Comparison of ENCODE assay signal across 13 cellular contexts in genomic region chr14:101359221-101360044, GRCh38.
DNase-seq lines count a peak whose midpoint lies in the region; ATAC-seq and TF ChIP-seq lines count a peak whose summit lies in the region.
"Had no signal": no experiment of that assay in that cellular context is flagged by ENCODE, and none has a peak within 500 bp of the region (broad histone marks: within the 10 kb centered on the region; RNA-seq: fewer than 3 reads in every experiment).

No MANE protein-coding gene starts in this region.

- peaks cover 58% of the 10 kb centered on the region for H3K27me3 Mint-ChIP-seq in stimulated activated naive CD8-positive, alpha-beta T cell treated with anti-CD3 and anti-CD28 coated beads, Interleukin-15, amount 100 ng/mL, for 72 hours
- peaks cover 33% of the 10 kb centered on the region for H3K27me3 Mint-ChIP-seq in activated naive CD4-positive, alpha-beta T cell treated with anti-CD3 and anti-CD28 coated beads, Interleukin-2, amount 10 ng/mL, durations not matched to agents 7 days and 5 days

- no peaks in the 10 kb centered on the region for H3K36me3 ChIP-seq in OCI-LY1 (ENCODE audit: insufficient read depth, low read length)
- no peaks in the 10 kb centered on the region for H3K36me3 ChIP-seq in mucosa of descending colon (ENCODE audit: low read depth)
- H3K36me3 ChIP-seq in tibial artery, result no peaks in the 10 kb centered on the region
- H3K36me3 ChIP-seq: SJSA1 had no signal

- H3K9me3 ChIP-seq in OCI-LY1 (ENCODE audit: low read length), result no peaks in the 10 kb centered on the region
- H3K9me3 ChIP-seq in mucosa of descending colon, result no peaks in the 10 kb centered on the region
- H3K9me3 ChIP-seq in tibial artery, result peaks cover 0 to 5% (median 0%) of the 10 kb centered on the region in 3 donors
- H3K9me3 ChIP-seq: SJSA1 had no signal

- H2AFZ ChIP-seq in OCI-LY1 (ENCODE audit: low read length), result no peak overlapping the region

- H3K9ac ChIP-seq in OCI-LY1 (ENCODE audit: low read length), result no peak overlapping the region

- H3K4me1 ChIP-seq in OCI-LY1 (ENCODE audit: insufficient read depth, low read length, severe bottlenecking), result peaks cover 24% of the 10 kb centered on the region
- H3K4me1 ChIP-seq in mucosa of descending colon (ENCODE audit: low read depth), result no peaks in the 10 kb centered on the region
- H3K4me1 ChIP-seq in tibial artery, result peaks cover 0 to 10% (median 9%) of the 10 kb centered on the region in 4 donors
- H3K4me1 ChIP-seq: SJSA1 had no signal

- no peaks in the 10 kb centered on the region for H4K20me1 ChIP-seq in OCI-LY1 (ENCODE audit: insufficient read depth, low read length)

- H3K27ac Mint-ChIP-seq in stimulated activated naive CD8-positive, alpha-beta T cell treated with anti-CD3 and anti-CD28 coated beads, Interleukin-15, amount 100 ng/mL, for 72 hours, result no peak overlapping the region
- H3K27ac Mint-ChIP-seq in activated naive CD4-positive, alpha-beta T cell treated with anti-CD3 and anti-CD28 coated beads, Interleukin-2, amount 10 ng/mL, durations not matched to agents 7 days and 5 days, result no peak overlapping the region
- H3K27ac Mint-ChIP-seq: activated CD8-positive, alpha-beta T cell treated with anti-CD3 and anti-CD28 coated beads for 36 hours had no signal

- peak; percentile 73 for DNase-seq in coronary artery (ENCODE audit: low spot score)
- DNase-seq in mucosa of descending colon, result peak in 1 of 3 donors; percentile 41
- peak; percentile 84 to 88 for DNase-seq in tibial artery
- no peak for DNase-seq in ecto neural progenitor cell (ENCODE audit: low spot score)
- no peak for DNase-seq in GM10266 (ENCODE audit: extremely low spot score)
- no peak for DNase-seq in stimulated activated naive CD8-positive, alpha-beta T cell treated with anti-CD3 and anti-CD28 coated beads, Interleukin-15, amount 100 ng/mL, for 72 hours
- DNase-seq in activated naive CD4-positive, alpha-beta T cell treated with anti-CD3 and anti-CD28 coated beads, Interleukin-2, amount 10 ng/mL, durations not matched to agents 7 days and 5 days, result no peak
- DNase-seq: activated CD8-positive, alpha-beta T cell treated with anti-CD3 and anti-CD28 coated beads for 36 hours; EL; NCI-H2029 treated with DMSO at 0.1 percent for 48 hours; occipital lobe had no signal

- no peaks in the 10 kb centered on the region for H3K36me3 Mint-ChIP-seq in activated naive CD4-positive, alpha-beta T cell treated with anti-CD3 and anti-CD28 coated beads, Interleukin-2, amount 10 ng/mL, durations not matched to agents 7 days and 5 days

- H3K9me2 ChIP-seq in OCI-LY1 (ENCODE audit: low read depth, low read length), result no peaks in the 10 kb centered on the region

- peaks cover 3 to 15% of the 10 kb centered on the region in 2 donors for H3K9me3 Mint-ChIP-seq in stimulated activated naive CD8-positive, alpha-beta T cell treated with anti-CD3 and anti-CD28 coated beads, Interleukin-15, amount 100 ng/mL, for 72 hours
- peaks cover 15% of the 10 kb centered on the region for H3K9me3 Mint-ChIP-seq in activated naive CD4-positive, alpha-beta T cell treated with anti-CD3 and anti-CD28 coated beads, Interleukin-2, amount 10 ng/mL, durations not matched to agents 7 days and 5 days
- H3K9me3 Mint-ChIP-seq: activated CD8-positive, alpha-beta T cell treated with anti-CD3 and anti-CD28 coated beads for 36 hours had no signal

- H3F3A ChIP-seq in OCI-LY1 (ENCODE audit: insufficient read depth, low read length), result no peaks in the 10 kb centered on the region

- intact Hi-C loops in mucosa of descending colon (cut with DNase I, micrococcal nuclease), result no loop called here
- intact Hi-C loops in tibial artery (cut with DNase I; ENCODE audit: low total_unique reads), result no loop called here

- CTCF ChIA-PET in activated naive CD4-positive, alpha-beta T cell treated with anti-CD3 and anti-CD28 coated beads, Interleukin-2, amount 10 ng/mL, durations not matched to agents 7 days and 5 days (lab: Charles Lee), result no interaction called here

- no peak overlapping the region for H3K4me3 Mint-ChIP-seq in stimulated activated naive CD8-positive, alpha-beta T cell treated with anti-CD3 and anti-CD28 coated beads, Interleukin-15, amount 100 ng/mL, for 72 hours
- H3K4me3 Mint-ChIP-seq in activated naive CD4-positive, alpha-beta T cell treated with anti-CD3 and anti-CD28 coated beads, Interleukin-2, amount 10 ng/mL, durations not matched to agents 7 days and 5 days, result no peak overlapping the region
- H3K4me3 Mint-ChIP-seq: activated CD8-positive, alpha-beta T cell treated with anti-CD3 and anti-CD28 coated beads for 36 hours had no signal

- ATAC-seq in mucosa of descending colon, result peak; percentile 27
- no peak for ATAC-seq in stimulated activated naive CD8-positive, alpha-beta T cell treated with anti-CD3 and anti-CD28 coated beads, Interleukin-15, amount 100 ng/mL, for 72 hours
- ATAC-seq: activated CD8-positive, alpha-beta T cell treated with anti-CD3 and anti-CD28 coated beads for 36 hours had no signal

- TF ChIP-seq CTCF in OCI-LY1 (IDR thresholded peaks at IDR 0.05; ENCODE audit: low read length) (no peak), coronary artery (IDR thresholded peaks at IDR 0.05) (no peak), mucosa of descending colon (IDR thresholded peaks at IDR 0.05) (no peak), tibial artery (IDR thresholded peaks at IDR 0.05) (no peak), GM10266 (IDR thresholded peaks at IDR 0.05; ENCODE audit: control insufficient read depth, insufficient read depth, low read depth, missing control alignments) (no peak)

- H3K4me3 ChIP-seq in OCI-LY1 (ENCODE audit: low read depth, low read length, poor library complexity, severe bottlenecking) (no peak overlapping the region), coronary artery (peak overlapping the region; percentile 28), mucosa of descending colon (no peak overlapping the region), tibial artery (no peak overlapping the region)
- H3K4me3 ChIP-seq: SJSA1 had no signal

- no peak overlapping the region for H3K4me2 ChIP-seq in OCI-LY1 (ENCODE audit: low read length)

- peak overlapping the region; percentile 74 for H3K27ac ChIP-seq in OCI-LY1 (ENCODE audit: low read depth, low read length, poor library complexity, severe bottlenecking)
- H3K27ac ChIP-seq in coronary artery, result peak overlapping the region in 1 of 2 donors; percentile 65
- peak overlapping the region in 1 of 2 donors; percentile 33 for H3K27ac ChIP-seq in tibial artery
- H3K27ac ChIP-seq: SJSA1 had no signal

- H3K4me1 Mint-ChIP-seq in stimulated activated naive CD8-positive, alpha-beta T cell treated with anti-CD3 and anti-CD28 coated beads, Interleukin-15, amount 100 ng/mL, for 72 hours, result no peaks in the 10 kb centered on the region
- no peaks in the 10 kb centered on the region for H3K4me1 Mint-ChIP-seq in activated naive CD4-positive, alpha-beta T cell treated with anti-CD3 and anti-CD28 coated beads, Interleukin-2, amount 10 ng/mL, durations not matched to agents 7 days and 5 days

- H3K27me3 ChIP-seq in OCI-LY1 (ENCODE audit: insufficient read depth, low read length), result no peaks in the 10 kb centered on the region; the same call in 1 of the 2 replicates
- H3K27me3 ChIP-seq in tibial artery, result no peaks in the 10 kb centered on the region
- H3K27me3 ChIP-seq: SJSA1 had no signal

- H3K79me2 ChIP-seq in OCI-LY1 (ENCODE audit: insufficient read depth, low read length), result no peaks in the 10 kb centered on the region

Comparison
In these comparisons a context has a peak if more than half of its experiments do, and no peak if none do; other contexts are left out.
1. DNase-seq: peak in coronary artery (single experiment) and tibial artery (2 of 2); none in ecto neural progenitor cell (single experiment), GM10266 (single experiment), stimulated activated naive CD8-positive, alpha-beta T cell treated with anti-CD3 and anti-CD28 coated beads, Interleukin-15, amount 100 ng/mL, for 72 hours (0 of 2) and activated naive CD4-positive, alpha-beta T cell treated with anti-CD3 and anti-CD28 coated beads, Interleukin-2, amount 10 ng/mL, durations not matched to agents 7 days and 5 days (single experiment).